Comparison of ENCODE assay signal across 16 cellular contexts in genomic region chr16:31198207-31198882, GRCh38. TPM values are rescaled to one million over a fixed set of nuclear protein-coding genes. Genes with fewer than 3 reads are reported as not detected.
A peak's percentile ranks its signal among the peaks of the same experiment; 100 is the strongest.
DNase-seq lines count a peak whose midpoint lies in the region; ATAC-seq and TF ChIP-seq lines count a peak whose summit lies in the region.
"Had no signal": no experiment of that assay in that cellular context is flagged by ENCODE, and none has a peak within 500 bp of the region (broad histone marks: within the 10 kb centered on the region; RNA-seq: fewer than 3 reads in every experiment).

No MANE protein-coding gene starts in this region.

- H4K5ac ChIP-seq in IMR-90 (ENCODE audit: low read depth, low read length), result no peak overlapping the region

- no peak overlapping the region for H3K9ac ChIP-seq in IMR-90 (ENCODE audit: low read depth, low read length)
- H3K9ac ChIP-seq: parathyroid adenoma had no signal

- H3K4me1 ChIP-seq in IMR-90 (ENCODE audit: control insufficient read depth, insufficient read depth, low read length), result peaks cover 4% of the 10 kb centered on the region; the same call in 1 of the 2 replicates
- H3K4me1 ChIP-seq: HAP-1, parathyroid adenoma, SJCRH30 had no signal

- H4K20me1 ChIP-seq in IMR-90 (ENCODE audit: insufficient read depth, low read length), result peaks cover 72% of the 10 kb centered on the region

- H4K8ac ChIP-seq in IMR-90 (ENCODE audit: low read depth in 2 of 2, low read length in 2 of 2), result no peak overlapping the region

- no peak overlapping the region for H3K27ac ChIP-seq in IMR-90 (ENCODE audit: insufficient read depth, low read length)
- H3K27ac ChIP-seq: cardiac muscle cell, parathyroid adenoma, SJCRH30, transverse colon had no signal

- H3K27me3 ChIP-seq in IMR-90 (ENCODE audit: control insufficient read depth, insufficient read depth, low read length), result no peaks in the 10 kb centered on the region
- H3K27me3 ChIP-seq: SJCRH30, transverse colon had no signal

- intact Hi-C loops in IMR-90 (cut with micrococcal nuclease), result no loop called here

- WGBS in IMR-90 (ENCODE audit: extremely low coverage in 2 of 2, insufficient read length in 1 of 2), 2 experiments, result 100% methylated on average over 1 of the region's 7 CpGs; no CpG with 5 or more reads in 1 of the 2 experiments

- TF ChIP-seq POLR2A in IMR-90 (IDR thresholded peaks at IDR 0.05; ENCODE audit: low read depth, low read length), result 0 out of 2 replicates have a peak, but pooled peaks have one; percentile 15

- H2BK120ac ChIP-seq in IMR-90 (ENCODE audit: low read depth, low read length), result no peak overlapping the region

- H3K18ac ChIP-seq in IMR-90 (ENCODE audit: low read depth, low read length), result no peak overlapping the region

- peaks cover 63% of the 10 kb centered on the region for H3K4me1 Mint-ChIP-seq in activated CD8-positive, alpha-beta memory T cell treated with anti-CD3 and anti-CD28 coated beads, Interleukin-2, amount 10 ng/mL, durations not matched to agents 7 days and 5 days
- H3K4me1 Mint-ChIP-seq in central memory CD8-positive, alpha-beta T cell, result peaks cover 58% of the 10 kb centered on the region
- peaks cover 59% of the 10 kb centered on the region for H3K4me1 Mint-ChIP-seq in stimulated activated effector memory CD8-positive, alpha-beta T cell treated with anti-CD3 and anti-CD28 coated beads, Interleukin-12 subunit alpha, Interleukin-12 subunit beta, amount 100 ng/mL, for 72 hours

- H3K9me1 ChIP-seq in IMR-90 (ENCODE audit: insufficient read depth, low read length), result peaks cover 8% of the 10 kb centered on the region; the same call in 1 of the 2 replicates

- TF ChIP-seq RAD21 in IMR-90 (IDR thresholded peaks at IDR 0.05; ENCODE audit: low read length), result no peak

- TF ChIP-seq CTCF in IMR-90 (conservative IDR thresholded peaks at IDR 0.05; ENCODE audit: low read depth, low read length), result no peak

- H3K56ac ChIP-seq in IMR-90 (ENCODE audit: extremely low read depth, insufficient read depth, low read length), result no peak overlapping the region

- no peaks in the 10 kb centered on the region for H3K27me3 Mint-ChIP-seq in activated CD8-positive, alpha-beta memory T cell treated with anti-CD3 and anti-CD28 coated beads, Interleukin-2, amount 10 ng/mL, durations not matched to agents 7 days and 5 days
- H3K27me3 Mint-ChIP-seq in central memory CD8-positive, alpha-beta T cell, result no peaks in the 10 kb centered on the region

- no peak overlapping the region for H2BK15ac ChIP-seq in IMR-90 (ENCODE audit: low read depth, low read length)

- H3K4me3 ChIP-seq in IMR-90 (ENCODE audit: insufficient read depth, low read depth, low read length), result no peak overlapping the region
- H3K4me3 ChIP-seq: cardiac muscle cell, HAP-1, SJCRH30, transverse colon had no signal

- peak overlapping the region; percentile 63 for H3K27ac Mint-ChIP-seq in activated CD8-positive, alpha-beta memory T cell treated with anti-CD3 and anti-CD28 coated beads, Interleukin-2, amount 10 ng/mL, durations not matched to agents 7 days and 5 days
- peak overlapping the region; percentile 82 for H3K27ac Mint-ChIP-seq in central memory CD8-positive, alpha-beta T cell (ENCODE audit: low read depth)
- H3K27ac Mint-ChIP-seq in stimulated activated effector memory CD8-positive, alpha-beta T cell treated with anti-CD3 and anti-CD28 coated beads, Interleukin-12 subunit alpha, Interleukin-12 subunit beta, amount 100 ng/mL, for 72 hours, result peak overlapping the region; percentile 44

- no peaks in the 10 kb centered on the region for H3K9me3 ChIP-seq in IMR-90 (ENCODE audit: control insufficient read depth, insufficient read depth, low read length)
- H3K9me3 ChIP-seq: HAP-1, SJCRH30, transverse colon had no signal

- H2AFZ ChIP-seq in IMR-90 (replicated peaks; ENCODE audit: low read length, poor library complexity), result no peak overlapping the region
- H2AFZ ChIP-seq: parathyroid adenoma had no signal

- H3K4me2 ChIP-seq in IMR-90 (ENCODE audit: low read depth, low read length), result no peak overlapping the region

- no peak overlapping the region for H4K91ac ChIP-seq in IMR-90 (ENCODE audit: insufficient read depth, low read depth, low read length)

- H2BK5ac ChIP-seq in IMR-90 (ENCODE audit: low read depth, low read length, poor library complexity, severe bottlenecking), result no peak overlapping the region

- DNase-seq in activated CD8-positive, alpha-beta memory T cell treated with anti-CD3 and anti-CD28 coated beads, Interleukin-2, amount 10 ng/mL, durations not matched to agents 7 days and 5 days, result no peak
- DNase-seq in activated CD8-positive, alpha-beta memory T cell treated with anti-CD3 and anti-CD28 coated beads for 24 hours, result no peak
- DNase-seq in IMR-90, result no peak
- DNase-seq in central memory CD8-positive, alpha-beta T cell (ENCODE audit: low spot score in 2 of 2), result no peak
- DNase-seq in stimulated activated effector memory CD8-positive, alpha-beta T cell treated with anti-CD3 and anti-CD28 coated beads, Interleukin-12 subunit alpha, Interleukin-12 subunit beta, amount 100 ng/mL, for 72 hours (ENCODE audit: low spot score in 2 of 2), result no peak
- no peak for DNase-seq in NCI-H774 (lab: John Stamatoyannopoulos, UW)
- DNase-seq in NCI-H446 (lab: John Stamatoyannopoulos, UW), result no peak
- no peak for DNase-seq in A172 (ENCODE audit: low spot score)
- DNase-seq: Karpas-422, NCI-H2081, NCI-H748 treated with DMSO at 0.1 percent for 48 hours, SJCRH30, transverse colon had no signal

- BruUV-seq in IMR-90 (replicated peaks; lab: Mats Ljungman, UMichigan), result no TSS peak

- H3K36me3 Mint-ChIP-seq in activated CD8-positive, alpha-beta memory T cell treated with anti-CD3 and anti-CD28 coated beads, Interleukin-2, amount 10 ng/mL, durations not matched to agents 7 days and 5 days, result peaks cover 42% of the 10 kb centered on the region
- H3K36me3 Mint-ChIP-seq in central memory CD8-positive, alpha-beta T cell (ENCODE audit: insufficient read depth), result peaks cover 64% of the 10 kb centered on the region
- H3K36me3 Mint-ChIP-seq in stimulated activated effector memory CD8-positive, alpha-beta T cell treated with anti-CD3 and anti-CD28 coated beads, Interleukin-12 subunit alpha, Interleukin-12 subunit beta, amount 100 ng/mL, for 72 hours, result peaks cover 85% of the 10 kb centered on the region

- no peak overlapping the region for H2BK20ac ChIP-seq in IMR-90 (ENCODE audit: low read depth, low read length)

- no peak overlapping the region for H3K23ac ChIP-seq in IMR-90 (ENCODE audit: low read depth, low read length)

- no peak for ATAC-seq in activated CD8-positive, alpha-beta memory T cell treated with anti-CD3 and anti-CD28 coated beads, Interleukin-2, amount 10 ng/mL, durations not matched to agents 7 days and 5 days
- ATAC-seq in IMR-90 (ENCODE audit: low read depth), result no peak
- ATAC-seq in central memory CD8-positive, alpha-beta T cell (replicated peaks; ENCODE audit: extremely low read depth, poor library complexity, severe bottlenecking), result no peak
- ATAC-seq in stimulated activated effector memory CD8-positive, alpha-beta T cell treated with anti-CD3 and anti-CD28 coated beads, Interleukin-12 subunit alpha, Interleukin-12 subunit beta, amount 100 ng/mL, for 72 hours, result no peak

- no peak overlapping the region for H3K14ac ChIP-seq in IMR-90 (replicated peaks; ENCODE audit: low read depth, low read length)

- in situ Hi-C loops in IMR-90 (cut with MboI; ENCODE audit: low sequenced_read_pairs), result loop anchor here (5.0 to 10.0 kb wide), 2 partner anchors 244 to 676 kb away; partner anchors contain the start of genes ZNF267 and ZNF843

- dilution Hi-C loops in IMR-90 (cut with HindIII; ENCODE audit: low sequenced_read_pairs, unreplicated experiment), result no loop called here

- no peak overlapping the region for H2AK5ac ChIP-seq in IMR-90 (ENCODE audit: low read depth, low read length)

- no peak overlapping the region for H2AK9ac ChIP-seq in IMR-90 (replicated peaks; ENCODE audit: low read depth, low read length, poor library complexity)

- CTCF ChIA-PET in activated CD8-positive, alpha-beta memory T cell treated with anti-CD3 and anti-CD28 coated beads, Interleukin-2, amount 10 ng/mL, durations not matched to agents 7 days and 5 days (lab: Charles Lee), result interaction anchor here (1.0 to 1.6 kb wide), 6 partner anchors 18 to 247 kb away, joined by 3 to 4 read pairs (median 4); partner anchors contain the start of gene PYDC1
- CTCF ChIA-PET in IMR-90 (lab: Yijun Ruan, JAX), result interaction anchor here (0.6 kb wide), 1 partner anchor 14 kb away, joined by 3 read pairs; no protein-coding TSS in a partner anchor

- H3K36me3 ChIP-seq in IMR-90 (ENCODE audit: control insufficient read depth, insufficient read depth, low read length), result peaks cover 46% of the 10 kb centered on the region

- peaks cover 19 to 32% of the 10 kb centered on the region in 2 experiments for H3K79me1 ChIP-seq in IMR-90 (ENCODE audit: low read depth in 1 of 2, low read length in 2 of 2)

- no peak overlapping the region for H3K4ac ChIP-seq in IMR-90 (ENCODE audit: low read depth, low read length)

- POLR2A ChIA-PET in IMR-90 (lab: Charles Lee; ENCODE audit: unreplicated experiment), result interaction anchor here (1.4 kb wide), 1 partner anchor 19 kb away, joined by 3 read pairs; the partner anchor contains the start of gene FUS

- no peak overlapping the region for H3K4me3 Mint-ChIP-seq in activated CD8-positive, alpha-beta memory T cell treated with anti-CD3 and anti-CD28 coated beads, Interleukin-2, amount 10 ng/mL, durations not matched to agents 7 days and 5 days
- no peak overlapping the region for H3K4me3 Mint-ChIP-seq in central memory CD8-positive, alpha-beta T cell
- no peak overlapping the region for H3K4me3 Mint-ChIP-seq in stimulated activated effector memory CD8-positive, alpha-beta T cell treated with anti-CD3 and anti-CD28 coated beads, Interleukin-12 subunit alpha, Interleukin-12 subunit beta, amount 100 ng/mL, for 72 hours

- no peaks in the 10 kb centered on the region for H3K9me3 Mint-ChIP-seq in activated CD8-positive, alpha-beta memory T cell treated with anti-CD3 and anti-CD28 coated beads, Interleukin-2, amount 10 ng/mL, durations not matched to agents 7 days and 5 days (ENCODE audit: low read depth)
- H3K9me3 Mint-ChIP-seq in central memory CD8-positive, alpha-beta T cell, result no peaks in the 10 kb centered on the region
- H3K9me3 Mint-ChIP-seq in stimulated activated effector memory CD8-positive, alpha-beta T cell treated with anti-CD3 and anti-CD28 coated beads, Interleukin-12 subunit alpha, Interleukin-12 subunit beta, amount 100 ng/mL, for 72 hours, result no peaks in the 10 kb centered on the region

RNA-seq across cellular contexts. Expression of gene PYCARD, which starts 4.2 kb away (rescaled TPM):
- 10 to 100 TPM; 55.4 to 99.1 TPM for total RNA-seq in activated CD8-positive, alpha-beta memory T cell treated with anti-CD3 and anti-CD28 coated beads, Interleukin-2, amount 10 ng/mL, durations not matched to agents 7 days and 5 days
- 10.2 and 13.1 TPM in 2 replicates for total RNA-seq in IMR-90 (2012; rRNA removed)
- 20.5 and 30.1 TPM in 2 replicates for polyA plus RNA-seq in IMR-90 (2012; rRNA removed)
- polyA plus RNA-seq in IMR-90 (2012; cell fraction: cytosol; rRNA removed), result 34.2 and 51.6 TPM in 2 replicates
- 8.5 and 15.5 TPM in 2 replicates for polyA plus RNA-seq in IMR-90 (2012; cell fraction: nucleus; rRNA removed; ENCODE audit: low replicate concordance)
- not detected in 2 replicates for total RNA-seq in A172 (2014; rRNA removed; shearing (Covaris generic))
- total RNA-seq: SJCRH30 had no signal

RNA-seq across cellular contexts. Expression of gene TRIM72, which starts 15.6 kb away (rescaled TPM):
- not detected for total RNA-seq in activated CD8-positive, alpha-beta memory T cell treated with anti-CD3 and anti-CD28 coated beads, Interleukin-2, amount 10 ng/mL, durations not matched to agents 7 days and 5 days
- not detected in 2 replicates for total RNA-seq in IMR-90 (2012; rRNA removed)
- not detected in 2 replicates for polyA plus RNA-seq in IMR-90 (2012; rRNA removed)
- under 0.01 TPM in 1 of 2 replicates, not detected in the other for polyA plus RNA-seq in IMR-90 (2012; cell fraction: cytosol; rRNA removed)
- not detected in 2 replicates for polyA plus RNA-seq in IMR-90 (2012; cell fraction: nucleus; rRNA removed; ENCODE audit: low replicate concordance)
- under 0.01 and 0.02 TPM in 2 replicates for total RNA-seq in A172 (2014; rRNA removed; shearing (Covaris generic))
- polyA plus RNA-seq: cardiac muscle cell had no signal

RNA-seq across cellular contexts. Expression of gene FUS, which starts 18.4 kb away (rescaled TPM):
- 100 to 1,000 TPM; 514 to 619 TPM for total RNA-seq in activated CD8-positive, alpha-beta memory T cell treated with anti-CD3 and anti-CD28 coated beads, Interleukin-2, amount 10 ng/mL, durations not matched to agents 7 days and 5 days
- 42.8 and 51.9 TPM in 2 replicates for total RNA-seq in IMR-90 (2012; rRNA removed)
- polyA plus RNA-seq in IMR-90 (2012; rRNA removed), result 313 and 340 TPM in 2 replicates
- polyA plus RNA-seq in IMR-90 (2012; cell fraction: cytosol; rRNA removed), result 300 TPM in 2 replicates
- 536 and 692 TPM in 2 replicates for polyA plus RNA-seq in IMR-90 (2012; cell fraction: nucleus; rRNA removed; ENCODE audit: low replicate concordance)
- total RNA-seq in A172 (2014; rRNA removed; shearing (Covaris generic)), result 14.4 and 26.9 TPM in 2 replicates

RNA-seq across cellular contexts. Expression of gene PYDC1, which starts 18.6 kb away (rescaled TPM):
- not detected for total RNA-seq in activated CD8-positive, alpha-beta memory T cell treated with anti-CD3 and anti-CD28 coated beads, Interleukin-2, amount 10 ng/mL, durations not matched to agents 7 days and 5 days
- not detected in 2 replicates for total RNA-seq in IMR-90 (2012; rRNA removed)
- polyA plus RNA-seq in IMR-90 (2012; rRNA removed), result not detected in 2 replicates
- not detected in 2 replicates for polyA plus RNA-seq in IMR-90 (2012; cell fraction: cytosol; rRNA removed)
- polyA plus RNA-seq in IMR-90 (2012; cell fraction: nucleus; rRNA removed; ENCODE audit: low replicate concordance), result not detected in 2 replicates
- not detected in 2 replicates for total RNA-seq in A172 (2014; rRNA removed; shearing (Covaris generic))
- total RNA-seq: cardiac muscle cell, SJCRH30, transverse colon had no signal
- polyA plus RNA-seq: cardiac muscle cell had no signal

RNA-seq across cellular contexts. Expression of gene PRSS36, which starts 48.5 kb away (rescaled TPM):
- under 1 TPM; 0.59 to 0.96 TPM for total RNA-seq in activated CD8-positive, alpha-beta memory T cell treated with anti-CD3 and anti-CD28 coated beads, Interleukin-2, amount 10 ng/mL, durations not matched to agents 7 days and 5 days
- total RNA-seq in IMR-90 (2012; rRNA removed), result under 0.01 and 0.18 TPM in 2 replicates
- polyA plus RNA-seq in IMR-90 (2012; rRNA removed), result 0.55 and 0.72 TPM in 2 replicates
- 0.24 and 0.27 TPM in 2 replicates for polyA plus RNA-seq in IMR-90 (2012; cell fraction: cytosol; rRNA removed)
- 0.28 and 0.31 TPM in 2 replicates for polyA plus RNA-seq in IMR-90 (2012; cell fraction: nucleus; rRNA removed; ENCODE audit: low replicate concordance)
- total RNA-seq in A172 (2014; rRNA removed; shearing (Covaris generic)), result 0.41 and 0.55 TPM in 2 replicates

Comparison
In these comparisons a context has a peak if more than half of its experiments do, and no peak if none do; other contexts are left out.
1. RNA of gene PYCARD, which starts 4.2 kb away (total RNA-seq): 55.4 to 99.1 TPM in activated CD8-positive, alpha-beta memory T cell treated with anti-CD3 and anti-CD28 coated beads, Interleukin-2, amount 10 ng/mL, durations not matched to agents 7 days and 5 days and 10.2 to 13.1 TPM in IMR-90; not detected in A172; every median in the first group is over 10 times any median in the second.
2. Peak in every context shown above with its lines, with median percentiles within 50 percentile points of each other: H3K27ac Mint-ChIP-seq.